Comparison of ENCODE assay signal across 8 cellular contexts in the genomic region with DNA sequence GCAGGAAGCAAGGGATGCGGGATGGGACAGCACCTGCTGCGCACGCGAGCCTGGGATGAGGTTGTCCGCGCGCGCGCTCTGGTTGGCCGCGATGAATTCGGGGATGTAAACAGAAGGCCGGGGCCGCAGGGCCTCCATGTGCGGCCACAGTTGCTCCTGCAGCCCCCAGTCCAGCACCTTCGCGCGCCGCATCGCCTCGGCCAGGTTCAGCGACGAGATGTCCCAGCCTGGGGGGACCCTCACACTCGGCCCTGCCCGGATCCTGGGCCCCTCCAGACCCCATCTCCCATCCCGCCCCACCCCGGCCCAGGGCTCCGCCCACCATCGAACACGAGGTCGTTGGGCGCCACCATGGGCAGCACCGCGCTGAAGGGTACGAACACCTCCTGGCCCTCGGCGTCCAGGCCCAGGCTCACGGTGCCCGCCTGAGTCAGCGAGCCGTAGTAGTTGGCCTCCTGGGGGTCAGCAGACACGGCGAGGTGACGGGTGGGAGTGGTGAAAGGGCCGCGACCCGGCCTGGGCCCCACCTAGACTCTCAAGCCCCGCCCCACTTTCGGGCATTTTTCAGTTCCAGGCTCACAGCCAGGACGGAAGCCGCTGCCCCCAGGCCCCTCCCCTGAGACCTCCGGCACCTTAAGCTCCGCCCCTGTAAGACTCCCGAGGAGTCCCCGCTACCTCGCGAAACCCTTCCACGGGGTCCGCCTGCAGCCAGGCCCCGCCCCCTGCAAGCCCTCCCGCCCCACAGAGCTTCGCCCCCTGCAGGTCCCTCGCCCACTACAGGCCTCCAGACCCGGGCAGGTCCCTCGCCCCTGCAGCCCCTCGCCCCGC. TPM values are rescaled to one million over a fixed set of nuclear protein-coding genes. Genes with fewer than 3 reads are reported as not detected.
DNase-seq lines count a peak whose midpoint lies in the region; ATAC-seq and TF ChIP-seq lines count a peak whose summit lies in the region.

No MANE protein-coding gene starts in this region.

- peak overlapping the region; percentile 80 for H3K4me3 Mint-ChIP-seq in endothelial cell (ENCODE audit: unreplicated experiment)

- H3K36me3 Mint-ChIP-seq in endothelial cell (ENCODE audit: low read depth, unreplicated experiment), result no peaks in the 10 kb centered on the region

- peak; percentile 49 for ATAC-seq in HG02981 (IDR thresholded peaks at IDR 0.05; ENCODE audit: unreplicated experiment)
- ATAC-seq in stimulated activated naive CD8-positive, alpha-beta T cell treated with anti-CD3 and anti-CD28 coated beads, Interleukin-15, Interleukin-2, amounts not matched to agents 100 U/mL and 50 U/mL, for 24 hours, result peak; percentile 72

- peaks cover 13% of the 10 kb centered on the region for H3K4me1 Mint-ChIP-seq in endothelial cell (ENCODE audit: unreplicated experiment)

- TF ChIP-seq CTCF in GM12874 (IDR thresholded peaks at IDR 0.05; ENCODE audit: insufficient read depth, low read depth, low read length) (0 out of 2 replicates have a peak, but pooled peaks have one; percentile 3), endothelial cell (IDR thresholded peaks at IDR 0.05; ENCODE audit: unreplicated experiment) (no peak)

- peaks cover 19% of the 10 kb centered on the region for H3K27me3 Mint-ChIP-seq in endothelial cell (ENCODE audit: unreplicated experiment)

- no peak overlapping the region for H3K27ac Mint-ChIP-seq in endothelial cell (ENCODE audit: unreplicated experiment)

- H3K9me3 Mint-ChIP-seq in endothelial cell (ENCODE audit: unreplicated experiment), result no peaks in the 10 kb centered on the region

- DNase-seq in NCI-H774 (lab: John Stamatoyannopoulos, UW) (peak; percentile 65), endothelial cell (ENCODE audit: low spot score) (peak; percentile 65), mucosa of gallbladder (ENCODE audit: low spot score) (peak; percentile 75), globus pallidus (ENCODE audit: low spot score) (no peak)
- peak; percentile 91 for DNase-seq in activated CD8-positive, alpha-beta memory T cell treated with anti-CD3 and anti-CD28 coated beads for 24 hours
- peak; percentile 86 for DNase-seq in stimulated activated naive CD8-positive, alpha-beta T cell treated with anti-CD3 and anti-CD28 coated beads, Interleukin-15, Interleukin-2, amounts not matched to agents 100 U/mL and 50 U/mL, for 24 hours

RNA-seq across cellular contexts. Expression of gene ISYNA1, which starts 1.1 kb away (rescaled TPM):
- total RNA-seq in endothelial cell (ENCODE audit: unreplicated experiment) (68.5 TPM), mucosa of gallbladder (37.1 TPM)

RNA-seq across cellular contexts. Expression of gene SSBP4, which starts 17.7 kb away (rescaled TPM):
- total RNA-seq in endothelial cell (ENCODE audit: unreplicated experiment) (60.7 TPM), mucosa of gallbladder (68.1 TPM)

RNA-seq across cellular contexts. Expression of gene LRRC25, which starts 39.4 kb away (rescaled TPM):
- not detected for total RNA-seq in endothelial cell (ENCODE audit: unreplicated experiment)
- 7.8 TPM for total RNA-seq in mucosa of gallbladder

RNA-seq across cellular contexts. Expression of gene GDF15, which starts 50.9 kb away (rescaled TPM):
- total RNA-seq in endothelial cell (ENCODE audit: unreplicated experiment) (1.3 TPM), mucosa of gallbladder (76.0 TPM)
